Comparison of ENCODE assay signal across 18 cellular contexts in genomic region chr1:160644399-160644798, GRCh38. TPM values are rescaled to one million over a fixed set of nuclear protein-coding genes. Genes with fewer than 3 reads are reported as not detected.
DNase-seq lines count a peak whose midpoint lies in the region; ATAC-seq and TF ChIP-seq lines count a peak whose summit lies in the region.
"Had no signal": no experiment of that assay in that cellular context is flagged by ENCODE, and none has a peak within 500 bp of the region (broad histone marks: within the 10 kb centered on the region; RNA-seq: fewer than 3 reads in every experiment).

No MANE protein-coding gene starts in this region.

- TF ChIP-seq CTCF in GM12875 (IDR thresholded peaks at IDR 0.05; ENCODE audit: borderline replicate concordance, insufficient read depth, low read depth, low read length) = no peak

- ATAC-seq in activated naive CD4-positive, alpha-beta T cell treated with anti-CD3 and anti-CD28 coated beads, Interleukin-2, amount 50 U/mL, for 72 hours = no peak
- ATAC-seq in naive thymus-derived CD8-positive, alpha-beta T cell = no peak
- ATAC-seq in GM19455 (IDR thresholded peaks at IDR 0.05; ENCODE audit: unreplicated experiment) = no peak
- ATAC-seq: left ventricle myocardium superior had no signal

- no peak for DNase-seq in CD4-positive, alpha-beta memory T cell
- DNase-seq in activated naive CD4-positive, alpha-beta T cell treated with anti-CD3 and anti-CD28 coated beads, Interleukin-2, amount 50 U/mL, for 72 hours (ENCODE audit: low spot score in 2 of 2) = no peak
- no peak for DNase-seq in naive thymus-derived CD8-positive, alpha-beta T cell
- DNase-seq in NCI-H2196 treated with DMSO at 0.1 percent for 48 hours (lab: John Stamatoyannopoulos, UW; ENCODE audit: unreplicated experiment) = no peak
- no peak for DNase-seq in UCSD-AML1 (lab: John Stamatoyannopoulos, UW; ENCODE audit: unreplicated experiment)
- DNase-seq: amniotic stem cell, DND-41, left ventricle myocardium superior, NCI-H187 treated with DMSO at 0.1 percent for 48 hours, NCI-H524, nephron progenitor cell, SJCRH30 had no signal

- no peaks in the 10 kb centered on the region for H3K27me3 Mint-ChIP-seq in CD4-positive, alpha-beta memory T cell
- no peaks in the 10 kb centered on the region for H3K27me3 Mint-ChIP-seq in naive thymus-derived CD8-positive, alpha-beta T cell

- H3K36me3 ChIP-seq in CD4-positive, alpha-beta memory T cell (ENCODE audit: insufficient read depth, low read length) = no peaks in the 10 kb centered on the region
- H3K36me3 ChIP-seq: SJCRH30 had no signal

- peak overlapping the region; percentile 87 to 98 (median 97) for H3K27ac Mint-ChIP-seq in CD4-positive, alpha-beta memory T cell
- peak overlapping the region; percentile 66 to 95 for H3K27ac Mint-ChIP-seq in activated naive CD4-positive, alpha-beta T cell treated with anti-CD3 and anti-CD28 coated beads, Interleukin-2, amount 50 U/mL, for 72 hours
- peak overlapping the region in 9 of 10 donors; percentile 21 to 96 (median 93) for H3K27ac Mint-ChIP-seq in naive thymus-derived CD8-positive, alpha-beta T cell
- H3K27ac Mint-ChIP-seq: nephron progenitor cell had no signal

- peaks cover 32 to 60% of the 10 kb centered on the region in 2 donors for H3K36me3 Mint-ChIP-seq in CD4-positive, alpha-beta memory T cell
- peaks cover 70 to 77% of the 10 kb centered on the region in 2 donors for H3K36me3 Mint-ChIP-seq in activated naive CD4-positive, alpha-beta T cell treated with anti-CD3 and anti-CD28 coated beads, Interleukin-2, amount 50 U/mL, for 72 hours
- no peaks in the 10 kb centered on the region for H3K36me3 Mint-ChIP-seq in naive thymus-derived CD8-positive, alpha-beta T cell

- H3K9me3 Mint-ChIP-seq in CD4-positive, alpha-beta memory T cell = peaks cover 0 to 4% (median 0%) of the 10 kb centered on the region in 8 donors
- H3K9me3 Mint-ChIP-seq in activated naive CD4-positive, alpha-beta T cell treated with anti-CD3 and anti-CD28 coated beads, Interleukin-2, amount 50 U/mL, for 72 hours = no peaks in the 10 kb centered on the region
- H3K9me3 Mint-ChIP-seq in naive thymus-derived CD8-positive, alpha-beta T cell = no peaks in the 10 kb centered on the region
- H3K9me3 Mint-ChIP-seq: nephron progenitor cell had no signal

- peaks cover 47 to 96% (median 62%) of the 10 kb centered on the region in 4 donors for H3K4me1 Mint-ChIP-seq in CD4-positive, alpha-beta memory T cell
- H3K4me1 Mint-ChIP-seq in naive thymus-derived CD8-positive, alpha-beta T cell = peaks cover 42 to 93% (median 89%) of the 10 kb centered on the region in 4 donors

- POLR2A ChIA-PET in CD4-positive, alpha-beta memory T cell (lab: Charles Lee; ENCODE audit: partially characterized antibody) = interaction anchor here (1.0 to 6.8 kb wide), 10 partner anchors 9 to 68 kb away, joined by 3 to 135 read pairs (median 20); partner anchors contain the start of gene CD48
- POLR2A ChIA-PET in naive thymus-derived CD8-positive, alpha-beta T cell (lab: Charles Lee) = interaction anchor here (1.6 to 4.3 kb wide), 3 partner anchors 16 to 21 kb away, joined by 6 to 39 read pairs (median 18); no protein-coding TSS in a partner anchor

- peak overlapping the region; percentile 80 to 97 for H3K4me3 ChIP-seq in CD4-positive, alpha-beta memory T cell (ENCODE audit: low read length in 2 of 2)
- peak overlapping the region; percentile 92 for H3K4me3 ChIP-seq in GM12875 (ENCODE audit: low read depth, low read length)
- H3K4me3 ChIP-seq: SJCRH30 had no signal

- H3K9me3 ChIP-seq in CD4-positive, alpha-beta memory T cell (ENCODE audit: control insufficient read depth in 1 of 2, low read length in 2 of 2) = no peaks in the 10 kb centered on the region
- H3K9me3 ChIP-seq: SJCRH30 had no signal

- H3K27ac ChIP-seq in CD4-positive, alpha-beta memory T cell (ENCODE audit: low read depth, low read length) = peak overlapping the region; percentile 88
- H3K27ac ChIP-seq: C4-2B, SJCRH30 had no signal

- no peaks in the 10 kb centered on the region for H3K27me3 ChIP-seq in CD4-positive, alpha-beta memory T cell (ENCODE audit: insufficient read depth, low read length)
- H3K27me3 ChIP-seq: SJCRH30 had no signal

- intact Hi-C loops in CD4-positive, alpha-beta memory T cell (cut with micrococcal nuclease) = no loop called here

- CTCF ChIA-PET in CD4-positive, alpha-beta memory T cell (lab: Charles Lee; ENCODE audit: partially characterized antibody) = interaction anchor here (4.1 to 4.7 kb wide), 2 partner anchors 26 to 30 kb away, joined by 36 to 39 read pairs; no protein-coding TSS in a partner anchor

- H3K4me1 ChIP-seq in CD4-positive, alpha-beta memory T cell (ENCODE audit: insufficient read depth, low read length) = peaks cover 60% of the 10 kb centered on the region
- H3K4me1 ChIP-seq: SJCRH30 had no signal

- H3K4me3 Mint-ChIP-seq in CD4-positive, alpha-beta memory T cell = peak overlapping the region; percentile 98 to 100 (median 99)
- H3K4me3 Mint-ChIP-seq in naive thymus-derived CD8-positive, alpha-beta T cell = peak overlapping the region; percentile 80 to 97 (median 89)
- H3K4me3 Mint-ChIP-seq: nephron progenitor cell had no signal

RNA-seq across cellular contexts. Expression of gene SLAMF1, which starts 2.4 kb away (rescaled TPM):
- total RNA-seq in CD4-positive, alpha-beta memory T cell = 10 to 100 TPM; 59.8 to 59.9 TPM
- 10 to 100 TPM; 21.4 to 62.5 TPM for polyA plus RNA-seq in CD4-positive, alpha-beta memory T cell
- total RNA-seq in activated naive CD4-positive, alpha-beta T cell treated with anti-CD3 and anti-CD28 coated beads, Interleukin-2, amount 50 U/mL, for 72 hours = 10 to 100 TPM; 84.3 to 96.3 TPM
- 10 to 100 TPM in 1 of 2 experiments, 1 to 10 TPM in 1; 9.8 to 11.1 TPM for total RNA-seq in naive thymus-derived CD8-positive, alpha-beta T cell
- 1 to 10 TPM; 1.7 to 3.9 (median 3.7) TPM for polyA plus RNA-seq in naive thymus-derived CD8-positive, alpha-beta T cell
- total RNA-seq: frontal cortex, MCF 10A, SJCRH30, temporal lobe had no signal

Comparison
In these comparisons a context has a peak if more than half of its experiments do, and no peak if none do; other contexts are left out.
1. RNA of gene SLAMF1, which starts 2.4 kb away (total RNA-seq): 84.3 to 96.3 TPM in activated naive CD4-positive, alpha-beta T cell treated with anti-CD3 and anti-CD28 coated beads, Interleukin-2, amount 50 U/mL, for 72 hours and 59.8 to 59.9 TPM in CD4-positive, alpha-beta memory T cell; 9.8 to 11.1 TPM in naive thymus-derived CD8-positive, alpha-beta T cell; every median in the first group is over 4 times any median in the second.
2. Peak in every context shown above with its lines, with median percentiles within 50 percentile points of each other: H3K27ac Mint-ChIP-seq.